Comparison of ENCODE assay signal across 21 cellular contexts in the genomic region with DNA sequence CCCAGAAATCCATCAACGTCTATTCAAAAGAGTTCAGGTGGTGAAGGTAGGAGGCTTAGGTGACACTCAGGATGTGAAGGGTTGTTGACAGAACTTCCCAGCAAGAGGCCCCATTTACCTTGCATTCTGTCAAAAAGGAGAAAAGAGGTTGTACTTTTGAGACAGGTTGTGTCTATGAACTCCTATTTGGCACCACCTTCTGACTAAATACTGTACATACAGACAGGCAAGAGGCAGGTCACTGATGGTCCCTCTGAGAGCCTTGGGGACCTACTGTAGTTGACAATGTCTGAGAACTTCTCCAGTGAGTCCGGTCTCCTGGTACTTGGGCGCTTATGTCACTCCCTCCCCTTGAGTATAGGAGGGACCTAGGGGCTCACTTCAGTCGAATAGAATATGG.
DNase-seq lines count a peak whose midpoint lies in the region; ATAC-seq, FAIRE-seq and TF ChIP-seq lines count a peak whose summit lies in the region.
"Had no signal": no experiment of that assay in that cellular context is flagged by ENCODE, and none has a peak within 500 bp of the region (broad histone marks: within the 10 kb centered on the region; RNA-seq: fewer than 3 reads in every experiment).

No MANE protein-coding gene starts in this region.

- CTCF ChIA-PET in A549 (lab: Yijun Ruan, JAX), result interaction anchor here (0.8 to 1.1 kb wide), 3 partner anchors 9 to 58 kb away, joined by 3 to 4 read pairs (median 3); no protein-coding TSS in a partner anchor

- H3K9ac ChIP-seq in adipocyte (ENCODE audit: low read length), result no peak overlapping the region
- H3K9ac ChIP-seq: BLaER1 had no signal

- H3K36me3 ChIP-seq in adipocyte (ENCODE audit: control insufficient read depth, insufficient read depth, low read length, severe bottlenecking) (no peaks in the 10 kb centered on the region), H7 (replicated peaks; ENCODE audit: control insufficient read depth, insufficient read depth, low read length) (no peaks in the 10 kb centered on the region)
- H3K36me3 ChIP-seq: ascending aorta, BLaER1, gastroesophageal sphincter, ovary, SJCRH30, thoracic aorta had no signal

- 0% methylated on average over 4 of the region's 4 CpGs for WGBS in A549 (ENCODE audit: missing lambda C conversion rate)

- TF ChIP-seq CTCF in A549 (IDR thresholded peaks at IDR 0.05), result no peak; the same call in 2 of the 3 replicates

- peak in 1 of 2 experiments; percentile 9 for DNase-seq in A549 (ENCODE audit: low read depth in 1 of 2, low spot score in 1 of 2)
- DNase-seq in COR-L47 (lab: John Stamatoyannopoulos, UW), result peak; percentile 49
- peak; percentile 32 for DNase-seq in NCI-H1436 (lab: John Stamatoyannopoulos, UW)
- DNase-seq in adipocyte (ENCODE audit: low read depth), result peak; percentile 2
- DNase-seq in H7, result no peak
- DNase-seq in NK-92 treated with Interleukin-12 subunit alpha and Interleukin-12 subunit beta, amount 100 ng/mL, for 24 hours (lab: John Stamatoyannopoulos, UW), result no peak
- no peak for DNase-seq in NK-92 (lab: John Stamatoyannopoulos, UW; ENCODE audit: unreplicated experiment)
- DNase-seq: activated CD4-positive, alpha-beta T cell treated with anti-CD3 and anti-CD28 coated beads for 48 hours; activated CD8-positive, alpha-beta memory T cell treated with anti-CD3 and anti-CD28 coated beads, Interleukin-2, amount 50 U/mL, for 48 hours; cortex of kidney; DMS79 treated with DMSO at 0.1 percent for 48 hours; NCI-H2029; ovary; SJCRH30; stimulated activated CD4-positive, alpha-beta T cell treated with anti-CD3 and anti-CD28 coated beads, Interleukin-4, amount 100 ng/mL, for 24 hours; T-helper 9 cell had no signal

- no peak for TF ChIP-seq EP300 in A549 (IDR thresholded peaks at IDR 0.05)

- H3K27ac ChIP-seq in A549, result no peak overlapping the region
- H3K27ac ChIP-seq: ascending aorta, BLaER1, gastroesophageal sphincter, ovary, SJCRH30, thoracic aorta had no signal

- TF ChIP-seq POLR2A in A549 (IDR thresholded peaks at IDR 0.05; ENCODE audit: low read length), result no peak

- no peak for FAIRE-seq in A549 (lab: Jason Lieb, UNC)
- FAIRE-seq: GM12891 had no signal

- peaks cover 6% of the 10 kb centered on the region; the same call in 1 of the 3 replicates for H3K9me3 ChIP-seq in A549
- peaks cover 2% of the 10 kb centered on the region for H3K9me3 ChIP-seq in adipocyte (ENCODE audit: control insufficient read depth, low read length)
- H3K9me3 ChIP-seq: ascending aorta, gastroesophageal sphincter, ovary, SJCRH30, thoracic aorta had no signal

- H3K4me2 ChIP-seq in A549, result no peak overlapping the region
- H3K4me2 ChIP-seq: BLaER1 had no signal

- POLR2A ChIA-PET in A549 (lab: Yijun Ruan, JAX), result no interaction called here

- TF ChIP-seq RAD21 in A549 (conservative IDR thresholded peaks at IDR 0.05 in 1 of 2, IDR thresholded peaks at IDR 0.05 in 1 of 2), result peak in 1 of 2 experiments; percentile 34; a peak in 3 of 5 replicates

- H3K27me3 ChIP-seq in adipocyte (replicated peaks; ENCODE audit: control insufficient read depth, insufficient read depth, low read length) (no peaks in the 10 kb centered on the region), H7 (ENCODE audit: control insufficient read depth, insufficient read depth, low read length) (no peaks in the 10 kb centered on the region)
- H3K27me3 ChIP-seq: ascending aorta, BLaER1, ovary, SJCRH30 had no signal

- 0 out of 6 replicates have a peak, but pooled peaks of 1 of the 2 experiments have one; percentile 47 for ATAC-seq in A549
- ATAC-seq: gastroesophageal sphincter had no signal

- H3K4me3 ChIP-seq in A549, result no peak overlapping the region
- no peak overlapping the region for H3K4me3 ChIP-seq in adipocyte (ENCODE audit: low read length)
- no peak overlapping the region for H3K4me3 ChIP-seq in H7 (ENCODE audit: insufficient read depth, low read depth, low read length)
- H3K4me3 ChIP-seq: ascending aorta, BLaER1, gastroesophageal sphincter, ovary, SJCRH30, thoracic aorta had no signal

- no peaks in the 10 kb centered on the region for H3K4me1 ChIP-seq in A549
- no peaks in the 10 kb centered on the region for H3K4me1 ChIP-seq in adipocyte (ENCODE audit: control insufficient read depth, insufficient read depth, low read length)
- H3K4me1 ChIP-seq: ascending aorta, gastroesophageal sphincter, SJCRH30 had no signal

TF ChIP-seq in A549, 52 proteins besides CTCF, POLR2A, EP300 and RAD21:
- TF ChIP-seq SMC3 (IDR thresholded peaks at IDR 0.05), result 0 out of 3 replicates have a peak, but pooled peaks have one; percentile 23
- TF ChIP-seq EHF (CRISPR knock-in tag; IDR thresholded peaks at IDR 0.05), result no peak

Comparison
In these comparisons a context has a peak if more than half of its experiments do, and no peak if none do; other contexts are left out.
1. DNase-seq: peak in COR-L47 (single experiment), NCI-H1436 (single experiment) and adipocyte (single experiment); none in H7 (single experiment), NK-92 treated with Interleukin-12 subunit alpha and Interleukin-12 subunit beta, amount 100 ng/mL, for 24 hours (single experiment) and NK-92 (single experiment).